In genomic region chr10:24339387-24339786, GRCh38 we compare ENCODE assay signal across 23 cellular contexts.
"Had no signal": no experiment of that assay in that cellular context is flagged by ENCODE, and none has a peak within 500 bp of the region (broad histone marks: within the 10 kb centered on the region; RNA-seq: fewer than 3 reads in every experiment).

No MANE protein-coding gene starts in this region.

- ATAC-seq: K562, Panc1, PC-3 had no signal

- DNase-seq: Kasumi-1, MM.1S, NCI-H1092 treated with DMSO at 0.1 percent for 48 hours, NCI-H1436, NCI-H187, NCI-H2029, NCI-H2081 treated with DMSO at 0.1 percent for 48 hours, NCI-H2171, NCI-H226, NCI-H446, NCI-H510A, NCI-H524 treated with DMSO at 0.1 percent for 48 hours, NCI-H69, NCI-H774, PC-3, SHP77, SK-N-SH, SW 1271 had no signal

- H3K27me3 Mint-ChIP-seq: IgD-negative memory B cell had no signal

- H3K4me1 Mint-ChIP-seq: IgD-negative memory B cell had no signal

- H3K4me3 Mint-ChIP-seq: IgD-negative memory B cell had no signal

- H3K4me3 ChIP-seq: K562 had no signal

- H3K27ac Mint-ChIP-seq: IgD-negative memory B cell had no signal

- H3K27ac ChIP-seq: KMS-11, RWPE1 had no signal

- H3K9me3 ChIP-seq: SK-N-SH had no signal

- FAIRE-seq: K562 had no signal

- H3K36me3 Mint-ChIP-seq: IgD-negative memory B cell had no signal

- H3K9ac ChIP-seq: KMS-11, SK-N-SH had no signal
